Comparison of ENCODE assay signal across 8 cellular contexts in the genomic region with DNA sequence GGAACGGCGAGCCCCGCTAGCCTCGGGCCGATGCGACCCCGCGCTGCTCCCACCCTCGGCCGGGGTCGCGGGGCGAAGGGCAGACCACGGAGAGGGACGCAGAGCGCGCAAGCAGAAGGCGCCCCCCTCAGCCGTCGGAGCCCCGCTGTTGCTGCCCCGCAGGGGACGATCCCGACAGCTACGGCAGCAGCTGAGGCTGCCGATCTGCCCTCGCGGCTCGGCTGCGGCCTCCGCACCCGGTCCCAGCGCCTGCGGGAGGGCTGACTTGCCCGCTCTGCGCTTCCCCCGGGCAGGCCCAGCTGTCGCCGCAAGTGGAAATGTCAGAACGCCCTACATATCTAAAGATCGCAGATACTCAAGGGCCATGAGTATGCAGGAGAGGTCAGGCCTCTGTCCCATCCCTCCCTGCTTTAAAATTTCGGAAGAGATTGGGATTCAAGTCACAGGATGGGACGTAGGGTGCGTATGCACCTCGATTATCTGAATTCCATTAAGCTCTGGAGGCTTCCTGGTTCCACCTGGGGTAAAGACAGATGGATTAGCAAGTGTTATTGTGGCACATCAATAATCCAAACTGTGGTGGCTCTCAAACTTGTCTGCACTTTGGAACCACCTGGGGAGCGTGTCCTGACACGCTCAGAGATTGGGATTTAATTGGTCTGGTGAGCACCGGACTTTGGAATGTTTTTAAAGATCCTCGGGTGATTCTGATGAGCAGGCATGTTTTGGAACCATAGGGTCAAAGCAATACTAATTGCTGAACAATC. TPM values are rescaled to one million over a fixed set of nuclear protein-coding genes. Genes with fewer than 3 reads are reported as not detected.
DNase-seq lines count a peak whose midpoint lies in the region; ATAC-seq, FAIRE-seq and TF ChIP-seq lines count a peak whose summit lies in the region.

A gene (minus strand): TSS at position 206 of the 767 bp plus-strand sequence. CDS start 216 bp downstream, outside the sequence.

- FAIRE-seq in GM12891 (lab: Jason Lieb, UNC), result no peak

- no peaks in the 10 kb centered on the region for H3K36me3 ChIP-seq in DOHH2 (ENCODE audit: control insufficient read depth, low read length)

- peak within 1 kb of the TSS; percentile 93 for H3K4me2 ChIP-seq in DOHH2 (ENCODE audit: low read length)

- H3K9me3 ChIP-seq in DOHH2 (ENCODE audit: control insufficient read depth, insufficient read depth, low read length), result no peaks in the 10 kb centered on the region

- H3F3A ChIP-seq in DOHH2 (ENCODE audit: control insufficient read depth, insufficient read depth), result no peaks in the 10 kb centered on the region; the same call in 1 of the 2 replicates

- ATAC-seq in GM21619 (IDR thresholded peaks at IDR 0.05; ENCODE audit: unreplicated experiment), result peak; percentile 30

- no peaks in the 10 kb centered on the region for H3K79me2 ChIP-seq in DOHH2 (ENCODE audit: control insufficient read depth, low read length)

- H3K27ac ChIP-seq in DOHH2 (ENCODE audit: low read depth, low read length), result peak within 1 kb of the TSS; percentile 61
- H3K27ac ChIP-seq in VCaP, result peak within 1 kb of the TSS; percentile 93

- TF ChIP-seq CTCF in DOHH2 (IDR thresholded peaks at IDR 0.05; ENCODE audit: low read depth, low read length, poor library complexity, severe bottlenecking) (peak; percentile 23), VCaP (conservative IDR thresholded peaks at IDR 0.05) (no peak)

- peaks cover 5% of the 10 kb centered on the region; the same call in 1 of the 2 replicates for H3K27me3 ChIP-seq in DOHH2 (ENCODE audit: control insufficient read depth, low read length)

- TF ChIP-seq POLR2A in GM12891 (IDR thresholded peaks at IDR 0.05; ENCODE audit: low read depth, low read length), result no peak

- H3K4me3 ChIP-seq in DOHH2 (ENCODE audit: low read length), result peak within 1 kb of the TSS; percentile 84

- H3K4me1 ChIP-seq in DOHH2 (ENCODE audit: control insufficient read depth, low read length), result peaks cover 36% of the 10 kb centered on the region

- DNase-seq in HuH-7.5 (ENCODE audit: low spot score), result peak; percentile 23
- DNase-seq in cerebellar cortex (ENCODE audit: low spot score), result peak; percentile 42
- peak; percentile 28 for DNase-seq in kidney glomerular epithelial cell (lab: John Stamatoyannopoulos, UW)
- DNase-seq in stimulated activated CD4-positive, alpha-beta T cell treated with anti-CD3 and anti-CD28 coated beads, Interleukin-1b, Interleukin-23, amount 100 ng/mL, for 24 hours (ENCODE audit: low read depth in 4 of 4, low spot score in 1 of 4), result peak in 3 of 4 experiments; percentile 18 to 28 (median 25)
- DNase-seq in GM12891 (ENCODE audit: insufficient read length, low spot score), result no peak

- H4K20me1 ChIP-seq in DOHH2 (ENCODE audit: control insufficient read depth, insufficient read depth, low read depth, low read length), result no peaks in the 10 kb centered on the region

- H3K9me2 ChIP-seq in DOHH2 (replicated peaks; ENCODE audit: control insufficient read depth, low read length), result no peaks in the 10 kb centered on the region

TF ChIP-seq in GM12891, 5 proteins besides CTCF, POLR2A, EP300 and RAD21:
- TF ChIP-seq POLR2AphosphoS5 (IDR thresholded peaks at IDR 0.05; ENCODE audit: low read depth, low read length) (no peak), PAX5 (IDR thresholded peaks at IDR 0.05; ENCODE audit: insufficient read depth, low read length, severe bottlenecking) (no peak), SPI1 (IDR thresholded peaks at IDR 0.05; ENCODE audit: low read depth, low read length) (no peak), POU2F2 (IDR thresholded peaks at IDR 0.05; ENCODE audit: low read depth, low read length) (no peak), TAF1 (IDR thresholded peaks at IDR 0.05; ENCODE audit: low read depth, low read length) (no peak)
TF ChIP-seq in GM12891: peak in this region for 0.

RNA-seq across cellular contexts. Expression of the gene that starts here (rescaled TPM):
- not detected for polyA plus RNA-seq in GM12891 (2012; ENCODE audit: low read depth, missing spikeins)
